Comparison of ENCODE assay signal across 19 cellular contexts in the genomic region with DNA sequence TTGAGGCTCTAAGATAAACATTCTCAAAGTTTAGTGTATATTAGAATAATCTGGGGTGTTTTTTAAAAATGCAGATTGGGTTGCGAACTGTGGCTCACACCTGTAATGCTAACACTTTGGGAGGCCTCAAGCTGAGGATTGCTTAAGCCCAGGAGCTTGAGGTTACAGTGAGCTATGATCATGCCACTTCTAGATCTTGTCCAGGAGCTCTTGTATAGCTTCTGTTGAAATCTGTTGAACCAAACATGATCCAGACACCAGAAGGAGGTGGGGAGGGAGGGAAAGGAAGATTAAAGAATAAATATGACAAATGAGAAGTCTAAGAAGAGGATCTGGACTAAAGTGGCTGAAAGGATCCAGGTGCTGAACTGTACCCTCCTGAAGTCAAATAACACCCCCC. TPM values are rescaled to one million over a fixed set of nuclear protein-coding genes. Genes with fewer than 3 reads are reported as not detected.
DNase-seq lines count a peak whose midpoint lies in the region; ATAC-seq and TF ChIP-seq lines count a peak whose summit lies in the region.
"Had no signal": no experiment of that assay in that cellular context is flagged by ENCODE, and none has a peak within 500 bp of the region (broad histone marks: within the 10 kb centered on the region; RNA-seq: fewer than 3 reads in every experiment).

No MANE protein-coding gene starts in this region.

- CTCF ChIA-PET in GM10248 (lab: Yijun Ruan, JAX) = interaction anchor here (0.9 to 8.5 kb wide), 6 partner anchors 8 to 37 kb away, joined by 3 to 87 read pairs (median 4); no protein-coding TSS in a partner anchor

- no peak for TF ChIP-seq POLR2A in esophagus muscularis mucosa (IDR thresholded peaks at IDR 0.05; ENCODE audit: low read depth)
- no peak for TF ChIP-seq POLR2A in sigmoid colon (IDR thresholded peaks at IDR 0.05)

- H3K27ac ChIP-seq in cardiac muscle cell (peak overlapping the region; percentile 92), esophagus muscularis mucosa (replicated peaks in 1 of 4) (peak overlapping the region in 3 of 4 donors; percentile 48 to 57 (median 52)), sigmoid colon (peak overlapping the region in 3 of 4 donors; percentile 73 to 78 (median 74))

- H3K36me3 ChIP-seq in cardiac muscle cell (no peaks in the 10 kb centered on the region), esophagus muscularis mucosa (no peaks in the 10 kb centered on the region), sigmoid colon (peaks cover 0 to 2% (median 0%) of the 10 kb centered on the region in 4 donors)
- H3K36me3 ChIP-seq: HAP-1 had no signal

- no peaks in the 10 kb centered on the region for H3K9me3 ChIP-seq in cardiac muscle cell (ENCODE audit: low read depth)
- no peaks in the 10 kb centered on the region for H3K9me3 ChIP-seq in esophagus muscularis mucosa
- H3K9me3 ChIP-seq in sigmoid colon = no peaks in the 10 kb centered on the region
- H3K9me3 ChIP-seq: HAP-1 had no signal

- POLR2A ChIA-PET in GM10248 (lab: Yijun Ruan, JAX) = no interaction called here

- H3K4me1 ChIP-seq in cardiac muscle cell (ENCODE audit: low read depth) = peaks cover 55% of the 10 kb centered on the region
- peaks cover 0 to 73% (median 70%) of the 10 kb centered on the region in 4 donors for H3K4me1 ChIP-seq in esophagus muscularis mucosa
- peaks cover 0 to 54% (median 43%) of the 10 kb centered on the region in 4 donors for H3K4me1 ChIP-seq in sigmoid colon

- ATAC-seq in Right ventricle myocardium inferior (no peak), HG03135 (IDR thresholded peaks at IDR 0.05; ENCODE audit: unreplicated experiment) (no peak)

- H3K27me3 ChIP-seq in cardiac muscle cell (no peaks in the 10 kb centered on the region), esophagus muscularis mucosa (no peaks in the 10 kb centered on the region), sigmoid colon (no peaks in the 10 kb centered on the region)

- no peak for TF ChIP-seq EP300 in esophagus muscularis mucosa (IDR thresholded peaks at IDR 0.05)
- TF ChIP-seq EP300 in sigmoid colon (IDR thresholded peaks at IDR 0.05) = peak in 3 of 4 donors; percentile 76 to 92 (median 82)

- WGBS in esophagus muscularis mucosa = 63% methylated on average over 1 of the region's 1 CpG
- 95% methylated on average over 1 of the region's 1 CpG for WGBS in sigmoid colon, 2 donors

- no peak for TF ChIP-seq CTCF in cardiac muscle cell (IDR thresholded peaks at IDR 0.05; ENCODE audit: low read depth, low read length)
- TF ChIP-seq CTCF in esophagus muscularis mucosa (IDR thresholded peaks at IDR 0.05) = no peak
- no peak for TF ChIP-seq CTCF in sigmoid colon (IDR thresholded peaks at IDR 0.05)
- no peak for TF ChIP-seq CTCF in GM10248 (IDR thresholded peaks at IDR 0.05; ENCODE audit: control extremely low read depth, extremely low read depth, low read depth, missing control alignments)

- no peak overlapping the region for H3K4me3 ChIP-seq in cardiac muscle cell
- H3K4me3 ChIP-seq in esophagus muscularis mucosa = no peak overlapping the region
- H3K4me3 ChIP-seq in sigmoid colon = no peak overlapping the region
- H3K4me3 ChIP-seq: HAP-1 had no signal

- no peak for DNase-seq in cardiac muscle cell (ENCODE audit: low read depth in 1 of 2, low spot score in 1 of 2)
- no peak for DNase-seq in Right ventricle myocardium inferior (ENCODE audit: missing footprints)
- DNase-seq in esophagus muscularis mucosa (ENCODE audit: extremely low spot score) = no peak
- DNase-seq in sigmoid colon = no peak
- no peak for DNase-seq in DMS79 (lab: John Stamatoyannopoulos, UW)
- DNase-seq in GM10248 (ENCODE audit: extremely low spot score) = no peak
- DNase-seq: C1 segment of cervical spinal cord; Calu3; CD4-positive, alpha-beta memory T cell; COR-L47; DMS53; DND-41; GDM1; GOT3; HFFc6 had no signal

- intact Hi-C loops in Right ventricle myocardium inferior (cut with DNase I) (no loop called here), esophagus muscularis mucosa (cut with DNase I) (no loop called here), sigmoid colon (cut with DNase I) (no loop called here)

RNA-seq across cellular contexts. Expression of a gene that starts 14.4 kb away (rescaled TPM):
- 17.0 and 23.7 TPM in 2 replicates for total RNA-seq in cardiac muscle cell
- polyA plus RNA-seq in cardiac muscle cell = 22.1 and 25.6 TPM in 2 replicates
- 2.7 TPM for total RNA-seq in Right ventricle myocardium inferior
- total RNA-seq in esophagus muscularis mucosa = 1 to 10 TPM; 4.5 to 9.7 (median 5.0) TPM
- 10 to 100 TPM in 3 of 4 donors, 1 to 10 TPM in 1; 6.4 to 24.4 (median 15.1) TPM for total RNA-seq in sigmoid colon
- polyA plus RNA-seq in sigmoid colon = 1 to 10 TPM; 1.6 to 3.9 (median 1.8) TPM
- total RNA-seq: Calu3, HFFc6 had no signal

RNA-seq across cellular contexts. Expression of a gene that starts 24.7 kb away (rescaled TPM):
- total RNA-seq in cardiac muscle cell = 138 and 154 TPM in 2 replicates
- 196 and 266 TPM in 2 replicates for polyA plus RNA-seq in cardiac muscle cell
- total RNA-seq in Right ventricle myocardium inferior = 239 TPM
- 10 to 100 TPM in 1 of 4 donors, 1 to 10 TPM in 3; 3.6 to 10.2 (median 7.0) TPM for total RNA-seq in esophagus muscularis mucosa
- 10 to 100 TPM; 17.5 to 48.9 (median 24.9) TPM for total RNA-seq in sigmoid colon
- polyA plus RNA-seq in sigmoid colon = 1 to 10 TPM in 2 of 3 donors, under 1 TPM in 1; 0.92 to 3.0 (median 1.2) TPM
- total RNA-seq: A172; CD4-positive, alpha-beta memory T cell; HFFc6 had no signal
- polyA plus RNA-seq: BJ; CD4-positive, alpha-beta memory T cell had no signal
